In the genomic region with DNA sequence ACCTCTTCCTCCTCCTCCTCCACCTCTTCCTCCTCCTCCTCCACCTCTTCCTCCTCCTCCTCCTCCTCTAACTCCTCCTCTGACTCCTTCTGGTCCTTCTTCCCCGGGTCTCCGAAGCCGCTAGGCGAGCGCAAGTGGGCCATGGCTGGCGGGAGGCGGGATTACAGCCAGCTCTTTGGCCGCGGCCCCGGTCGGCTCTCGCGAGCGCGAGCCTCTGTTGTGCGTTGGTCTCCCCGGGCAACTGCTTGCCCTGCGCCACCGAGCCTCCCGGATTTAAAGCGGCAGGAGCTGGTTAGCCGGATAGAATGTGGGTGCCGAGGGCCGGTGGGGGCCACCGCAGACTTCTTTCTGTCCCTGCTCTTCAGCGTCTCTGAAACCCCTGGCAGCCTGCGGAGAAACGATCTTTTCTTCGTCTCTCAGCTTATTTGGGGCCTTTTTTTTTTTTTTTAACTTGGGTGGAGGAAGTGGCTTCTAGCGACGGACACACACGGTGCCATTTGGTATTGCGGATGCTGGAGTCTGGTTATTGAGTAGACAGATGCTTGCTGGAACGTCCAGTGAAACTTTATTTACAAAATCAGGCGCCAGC, we compare ENCODE assay signal across 8 cellular contexts. TPM values are rescaled to one million over a fixed set of nuclear protein-coding genes. Genes with fewer than 3 reads are reported as not detected.
DNase-seq lines count a peak whose midpoint lies in the region; ATAC-seq and TF ChIP-seq lines count a peak whose summit lies in the region.

Gene ERICH6 (minus strand): TSS at position 165 of the 589 bp plus-strand sequence. CDS start 22 bp downstream, at position 143.

- H3K4me2 ChIP-seq in IMR-90 (ENCODE audit: low read depth, low read length): peak within 1 kb of the TSS; percentile 87

- peak; percentile 95 for DNase-seq in DMS53 (lab: John Stamatoyannopoulos, UW)
- DNase-seq in IMR-90: peak; percentile 85
- peak; percentile 27 for DNase-seq in OCI-M2 (lab: John Stamatoyannopoulos, UW; ENCODE audit: unreplicated experiment)
- peak; percentile 54 for DNase-seq in activated T-cell treated with anti-CD3 and anti-CD28 coated beads, Interleukin-2, amount 50 U/mL, for 4 hours
- peak; percentile 58 for DNase-seq in esophagus squamous epithelium (lab: John Stamatoyannopoulos, UW)
- DNase-seq in myocyte (ENCODE audit: low read depth): peak; percentile 93
- peak; percentile 77 to 84 for DNase-seq in stimulated activated CD8-positive, alpha-beta memory T cell treated with anti-CD3 and anti-CD28 coated beads, Interleukin-7, amount 100 ng/mL, for 48 hours (ENCODE audit: extremely low read depth in 1 of 2, low read depth in 1 of 2)

- peak within 1 kb of the TSS; percentile 92 for H4K91ac ChIP-seq in IMR-90 (ENCODE audit: insufficient read depth, low read depth, low read length)

- H3K9me3 ChIP-seq in IMR-90 (ENCODE audit: control insufficient read depth, insufficient read depth, low read length) (no peaks in the 10 kb centered on the region), esophagus squamous epithelium (no peaks in the 10 kb centered on the region)

- H3K23ac ChIP-seq in IMR-90 (ENCODE audit: low read depth, low read length): peak within 1 kb of the TSS; percentile 93

- peak within 1 kb of the TSS; percentile 100 for H2AFZ ChIP-seq in IMR-90 (replicated peaks; ENCODE audit: low read length, poor library complexity)

- no TSS peak for BruUV-seq in IMR-90 (replicated peaks; lab: Mats Ljungman, UMichigan)

- H3K36me3 Mint-ChIP-seq in activated T-cell treated with anti-CD3 and anti-CD28 coated beads, Interleukin-2, amount 50 U/mL, for 4 hours (ENCODE audit: insufficient read depth): peaks cover 17% of the 10 kb centered on the region

- H4K20me1 ChIP-seq in IMR-90 (ENCODE audit: insufficient read depth, low read length): no peaks in the 10 kb centered on the region

- peak within 1 kb of the TSS; percentile 80 for H2BK120ac ChIP-seq in IMR-90 (ENCODE audit: low read depth, low read length)

- peak within 1 kb of the TSS; percentile 96 for H3K4ac ChIP-seq in IMR-90 (ENCODE audit: low read depth, low read length)

- H3K4me3 Mint-ChIP-seq in activated T-cell treated with anti-CD3 and anti-CD28 coated beads, Interleukin-2, amount 50 U/mL, for 4 hours: peak within 1 kb of the TSS; percentile 93

- peak within 1 kb of the TSS; percentile 65 for H3K18ac ChIP-seq in IMR-90 (ENCODE audit: low read depth, low read length)

- TF ChIP-seq CTCF in IMR-90 (conservative IDR thresholded peaks at IDR 0.05; ENCODE audit: low read depth, low read length): 0 out of 2 replicates have a peak, but pooled peaks have one; percentile 3
- peak in 4 of 6 experiments; percentile 24 to 32 (median 30) for TF ChIP-seq CTCF in esophagus squamous epithelium (IDR thresholded peaks at IDR 0.05)

- H3K36me3 ChIP-seq in IMR-90 (ENCODE audit: control insufficient read depth, insufficient read depth, low read length): no peaks in the 10 kb centered on the region
- no peaks in the 10 kb centered on the region for H3K36me3 ChIP-seq in esophagus squamous epithelium

- H2AK5ac ChIP-seq in IMR-90 (ENCODE audit: low read depth, low read length): peak within 1 kb of the TSS; percentile 74; the same call in 1 of the 2 replicates

- peaks cover 5% of the 10 kb centered on the region for H3K9me3 Mint-ChIP-seq in activated T-cell treated with anti-CD3 and anti-CD28 coated beads, Interleukin-2, amount 50 U/mL, for 4 hours

- WGBS in IMR-90 (ENCODE audit: extremely low coverage in 2 of 2, insufficient read length in 1 of 2), 2 experiments: 0% methylated on average over 13 of the region's 35 CpGs; no CpG with 5 or more reads in 1 of the 2 experiments
- WGBS in esophagus squamous epithelium, 2 donors: 0 to 1% methylated on average over 19 to 30 of the region's 35 CpGs

- peak within 1 kb of the TSS; percentile 66; the same call in 1 of the 2 replicates for H3K56ac ChIP-seq in IMR-90 (ENCODE audit: extremely low read depth, insufficient read depth, low read length)

- H2BK5ac ChIP-seq in IMR-90 (ENCODE audit: low read depth, low read length, poor library complexity, severe bottlenecking): peak within 1 kb of the TSS; percentile 57

- dilution Hi-C loops in IMR-90 (cut with HindIII; ENCODE audit: low sequenced_read_pairs, unreplicated experiment): no loop called here

- peak within 1 kb of the TSS; percentile 75; the same call in 1 of the 2 replicates for H2BK20ac ChIP-seq in IMR-90 (ENCODE audit: low read depth, low read length)

- H3K9me1 ChIP-seq in IMR-90 (ENCODE audit: insufficient read depth, low read length): peaks cover 5% of the 10 kb centered on the region; the same call in 1 of the 2 replicates

- no peak for TF ChIP-seq RAD21 in IMR-90 (IDR thresholded peaks at IDR 0.05; ENCODE audit: low read length)

- H3K79me1 ChIP-seq in IMR-90 (ENCODE audit: low read depth in 1 of 2, low read length in 2 of 2): peaks cover 0 to 6% of the 10 kb centered on the region in 2 experiments; a peak in 1 of 4 replicates

- CTCF ChIA-PET in IMR-90 (lab: Yijun Ruan, JAX): interaction anchor here (0.6 to 1.8 kb wide), 3 partner anchors 17 to 127 kb away, joined by 3 to 5 read pairs (median 5); no protein-coding TSS in a partner anchor

- POLR2A ChIA-PET in IMR-90 (lab: Charles Lee; ENCODE audit: unreplicated experiment): interaction anchor here (0.6 to 0.7 kb wide), 3 partner anchors 71 to 175 kb away, joined by 3 to 6 read pairs (median 4); no protein-coding TSS in a partner anchor

- H3K27me3 Mint-ChIP-seq in activated T-cell treated with anti-CD3 and anti-CD28 coated beads, Interleukin-2, amount 50 U/mL, for 4 hours (ENCODE audit: low read depth): no peaks in the 10 kb centered on the region

- peak within 1 kb of the TSS; percentile 91 for H2AK9ac ChIP-seq in IMR-90 (replicated peaks; ENCODE audit: low read depth, low read length, poor library complexity)

- peak within 1 kb of the TSS; percentile 98 for H3K14ac ChIP-seq in IMR-90 (replicated peaks; ENCODE audit: low read depth, low read length)

- H3K4me1 ChIP-seq in IMR-90 (ENCODE audit: control insufficient read depth, insufficient read depth, low read length) (peaks cover 2% of the 10 kb centered on the region; the same call in 1 of the 2 replicates), esophagus squamous epithelium (peaks cover 0 to 16% (median 7%) of the 10 kb centered on the region in 3 donors)

- H3K4me3 ChIP-seq in IMR-90 (ENCODE audit: insufficient read depth, low read depth, low read length): peak within 1 kb of the TSS; percentile 91
- peak within 1 kb of the TSS; percentile 43 to 78 (median 66) for H3K4me3 ChIP-seq in esophagus squamous epithelium

- peak within 1 kb of the TSS; percentile 85 for H3K9ac ChIP-seq in IMR-90 (ENCODE audit: low read depth, low read length)

- intact Hi-C loops in IMR-90 (cut with micrococcal nuclease) (loop anchor here (5.0 kb wide), 1 partner anchor 102 kb away; the partner anchor contains the start of gene SELENOT), esophagus squamous epithelium (cut with DNase I) (no loop called here)

- H3K27me3 ChIP-seq in IMR-90 (ENCODE audit: control insufficient read depth, insufficient read depth, low read length): no peaks in the 10 kb centered on the region
- no peaks in the 10 kb centered on the region for H3K27me3 ChIP-seq in esophagus squamous epithelium

- peak within 1 kb of the TSS; percentile 66; the same call in 2 of the 3 replicates for H2BK15ac ChIP-seq in IMR-90 (ENCODE audit: low read depth, low read length)

- H4K5ac ChIP-seq in IMR-90 (ENCODE audit: low read depth, low read length): peak within 1 kb of the TSS; percentile 92

- peak; percentile 65 for TF ChIP-seq POLR2A in IMR-90 (IDR thresholded peaks at IDR 0.05; ENCODE audit: low read depth, low read length)
- peak in 1 of 4 donors; percentile 43 for TF ChIP-seq POLR2A in esophagus squamous epithelium (IDR thresholded peaks at IDR 0.05)

- H3K27ac ChIP-seq in IMR-90 (ENCODE audit: insufficient read depth, low read length): peak within 1 kb of the TSS; percentile 57
- peak within 1 kb of the TSS; percentile 67 to 89 (median 84) for H3K27ac ChIP-seq in esophagus squamous epithelium

- H4K8ac ChIP-seq in IMR-90 (ENCODE audit: low read depth in 2 of 2, low read length in 2 of 2): peak within 1 kb of the TSS; percentile 98 to 99

- in situ Hi-C loops in IMR-90 (cut with MboI; ENCODE audit: low sequenced_read_pairs): no loop called here

- ATAC-seq in GM21529 (IDR thresholded peaks at IDR 0.05; ENCODE audit: unreplicated experiment) (peak; percentile 99), IMR-90 (ENCODE audit: low read depth) (peak; percentile 99)
- peak; percentile 98 to 99 for ATAC-seq in activated T-cell treated with anti-CD3 and anti-CD28 coated beads, Interleukin-2, amount 50 U/mL, for 4 hours

- H3K4me1 Mint-ChIP-seq in activated T-cell treated with anti-CD3 and anti-CD28 coated beads, Interleukin-2, amount 50 U/mL, for 4 hours (ENCODE audit: low read depth): peaks cover 31% of the 10 kb centered on the region

TF ChIP-seq in IMR-90, 13 proteins besides CTCF, POLR2A, EP300 and RAD21 (continues in another document):
- TF ChIP-seq CEBPB (IDR thresholded peaks at IDR 0.05; ENCODE audit: low read depth, low read length) (no peak), CHD1 (IDR thresholded peaks at IDR 0.05; ENCODE audit: low read depth, low read length) (no peak), MAZ (IDR thresholded peaks at IDR 0.05; ENCODE audit: borderline replicate concordance, low read depth, low read length) (no peak), MXI1 (IDR thresholded peaks at IDR 0.05; ENCODE audit: borderline replicate concordance, low read depth, low read length) (no peak; the same call in 1 of the 2 replicates)
- TF ChIP-seq, protein P1, sequence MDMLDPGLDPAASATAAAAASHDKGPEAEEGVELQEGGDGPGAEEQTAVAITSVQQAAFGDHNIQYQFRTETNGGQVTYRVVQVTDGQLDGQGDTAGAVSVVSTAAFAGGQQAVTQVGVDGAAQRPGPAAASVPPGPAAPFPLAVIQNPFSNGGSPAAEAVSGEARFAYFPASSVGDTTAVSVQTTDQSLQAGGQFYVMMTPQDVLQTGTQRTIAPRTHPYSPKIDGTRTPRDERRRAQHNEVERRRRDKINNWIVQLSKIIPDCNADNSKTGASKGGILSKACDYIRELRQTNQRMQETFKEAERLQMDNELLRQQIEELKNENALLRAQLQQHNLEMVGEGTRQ (IDR thresholded peaks at IDR 0.05; ENCODE audit: low read depth, low read length): no peak

RNA-seq across cellular contexts. Expression of gene ERICH6, which starts in this region (rescaled TPM):
- total RNA-seq in IMR-90 (2012; rRNA removed): under 0.01 TPM in 1 of 2 replicates, not detected in the other
- polyA plus RNA-seq in IMR-90 (2012; rRNA removed): not detected in 2 replicates
- not detected in 2 replicates for polyA plus RNA-seq in IMR-90 (2012; cell fraction: cytosol; rRNA removed)
- 0.03 TPM in 1 of 2 replicates, not detected in the other for polyA plus RNA-seq in IMR-90 (2012; cell fraction: nucleus; rRNA removed; ENCODE audit: low replicate concordance)
- not detected for total RNA-seq in activated T-cell treated with anti-CD3 and anti-CD28 coated beads, Interleukin-2, amount 50 U/mL, for 4 hours
- total RNA-seq in esophagus squamous epithelium: not detected
- not detected in 2 replicates for total RNA-seq in myocyte
- polyA plus RNA-seq in myocyte (2012): not detected

Comparison
In these comparisons a context has a peak if more than half of its experiments do, and no peak if none do; other contexts are left out.
1. Peak in every context shown above with its lines: DNase-seq, ATAC-seq, H3K4me3 ChIP-seq and H3K27ac ChIP-seq.
2. Peak in DNase-seq, ATAC-seq, H3K4me3 ChIP-seq, H3K27ac ChIP-seq, H3K9ac ChIP-seq and H3K4me2 ChIP-seq in IMR-90; RNA of the gene not detected or under 1 TPM.
3. Peak in DNase-seq and ATAC-seq in activated T-cell treated with anti-CD3 and anti-CD28 coated beads, Interleukin-2, amount 50 U/mL, for 4 hours; RNA of the gene not detected or under 1 TPM.
4. Peak in DNase-seq, H3K4me3 ChIP-seq and H3K27ac ChIP-seq in esophagus squamous epithelium; RNA of the gene not detected or under 1 TPM.
5. Peak in DNase-seq in myocyte; RNA of the gene not detected or under 1 TPM.
6. DNase-seq: peak in every context shown above with its lines; median percentile 95 in DMS53; 93 in myocyte; 85 in IMR-90; 80 in stimulated activated CD8-positive, alpha-beta memory T cell treated with anti-CD3 and anti-CD28 coated beads, Interleukin-7, amount 100 ng/mL, for 48 hours; 58 in esophagus squamous epithelium; 54 in activated T-cell treated with anti-CD3 and anti-CD28 coated beads, Interleukin-2, amount 50 U/mL, for 4 hours; 27 in OCI-M2.